8 cellular contexts compared by ENCODE assay signal in genomic region chr16:89216315-89217137, GRCh38. TPM values are rescaled to one million over a fixed set of nuclear protein-coding genes. Genes with fewer than 3 reads are reported as not detected.
DNase-seq lines count a peak whose midpoint lies in the region; ATAC-seq and TF ChIP-seq lines count a peak whose summit lies in the region.

No MANE protein-coding gene starts in this region.

- DNase-seq in DMS153 treated with DMSO at 0.1 percent for 48 hours (lab: John Stamatoyannopoulos, UW; ENCODE audit: unreplicated experiment) (peak; percentile 33), HT1080 (ENCODE audit: low read depth) (peak; percentile 69), esophagus squamous epithelium (lab: John Stamatoyannopoulos, UW) (no peak)
- DNase-seq in activated T-cell treated with anti-CD3 and anti-CD28 coated beads, Interleukin-2, amount 50 U/mL, for 72 hours: peak; percentile 80 to 84
- peak; percentile 71 to 75 for DNase-seq in stimulated activated CD8-positive, alpha-beta memory T cell treated with anti-CD3 and anti-CD28 coated beads, Interleukin-4, amount 100 ng/mL, for 4 hours (ENCODE audit: low read depth in 2 of 2, low spot score in 1 of 2)

- H3K4me1 ChIP-seq in esophagus squamous epithelium (peaks cover 13 to 38% (median 21%) of the 10 kb centered on the region in 3 donors), muscle layer of duodenum (ENCODE audit: control insufficient read depth in 1 of 2, insufficient read depth in 2 of 2, low read length in 2 of 2) (peaks cover 0 to 14% of the 10 kb centered on the region in 2 donors)

- H3K9me3 ChIP-seq in esophagus squamous epithelium (no peaks in the 10 kb centered on the region), muscle layer of duodenum (ENCODE audit: control insufficient read depth in 1 of 2, low read length in 2 of 2) (no peaks in the 10 kb centered on the region)

- TF ChIP-seq CTCF in esophagus squamous epithelium (IDR thresholded peaks at IDR 0.05): peak; percentile 55 to 83 (median 76)

- H3K9me3 Mint-ChIP-seq in activated T-cell treated with anti-CD3 and anti-CD28 coated beads, Interleukin-2, amount 50 U/mL, for 72 hours: no peaks in the 10 kb centered on the region

- peaks cover 32% of the 10 kb centered on the region for H3K4me1 Mint-ChIP-seq in activated T-cell treated with anti-CD3 and anti-CD28 coated beads, Interleukin-2, amount 50 U/mL, for 72 hours (ENCODE audit: low read depth)

- H3K4me3 Mint-ChIP-seq in activated T-cell treated with anti-CD3 and anti-CD28 coated beads, Interleukin-2, amount 50 U/mL, for 72 hours: peak overlapping the region; percentile 87 to 98

- H3K27me3 Mint-ChIP-seq in activated T-cell treated with anti-CD3 and anti-CD28 coated beads, Interleukin-2, amount 50 U/mL, for 72 hours (ENCODE audit: low read depth): no peaks in the 10 kb centered on the region

- peak; percentile 66 to 70 for ATAC-seq in activated T-cell treated with anti-CD3 and anti-CD28 coated beads, Interleukin-2, amount 50 U/mL, for 72 hours (replicated peaks in 1 of 2)
- ATAC-seq in HG03460 (IDR thresholded peaks at IDR 0.05; ENCODE audit: unreplicated experiment): no peak

- H3K27me3 ChIP-seq in esophagus squamous epithelium: no peaks in the 10 kb centered on the region
- no peaks in the 10 kb centered on the region for H3K27me3 ChIP-seq in muscle layer of duodenum (ENCODE audit: low read depth, low read length)

- H3K27ac Mint-ChIP-seq in activated T-cell treated with anti-CD3 and anti-CD28 coated beads, Interleukin-2, amount 50 U/mL, for 72 hours: peak overlapping the region; percentile 98

- H3K36me3 Mint-ChIP-seq in activated T-cell treated with anti-CD3 and anti-CD28 coated beads, Interleukin-2, amount 50 U/mL, for 72 hours (ENCODE audit: insufficient read depth in 2 of 2): peaks cover 0 to under 1% of the 10 kb centered on the region in 2 donors

- H3K4me3 ChIP-seq in esophagus squamous epithelium: peak overlapping the region; percentile 66 to 85 (median 78)
- H3K4me3 ChIP-seq in muscle layer of duodenum (ENCODE audit: low read depth in 1 of 2, low read length in 2 of 2): peak overlapping the region; percentile 90 to 97

- intact Hi-C loops in esophagus squamous epithelium (cut with DNase I): loop anchor here (5.0 kb wide), 1 partner anchor 389 kb away; no protein-coding TSS in a partner anchor

- H3K27ac ChIP-seq in esophagus squamous epithelium (peak overlapping the region; percentile 96 to 99 (median 97)), muscle layer of duodenum (ENCODE audit: low read length) (peak overlapping the region; percentile 95)

- TF ChIP-seq POLR2A in esophagus squamous epithelium (IDR thresholded peaks at IDR 0.05): no peak

- WGBS in esophagus squamous epithelium, 2 donors: 1 to 2% methylated on average over 25 of the region's 25 CpGs

- H3K36me3 ChIP-seq in esophagus squamous epithelium (peaks cover 0 to 13% (median 5%) of the 10 kb centered on the region in 3 donors), muscle layer of duodenum (ENCODE audit: control insufficient read depth in 1 of 2, insufficient read depth in 2 of 2, low read length in 2 of 2) (peaks cover 13 to 16% of the 10 kb centered on the region in 2 donors)

TF ChIP-seq in PFSK-1, 5 proteins besides CTCF, POLR2A, EP300 and RAD21:
- no peak for TF ChIP-seq REST (IDR thresholded peaks at IDR 0.05; ENCODE audit: insufficient read depth in 1 of 2, low read depth in 2 of 2, low read length in 2 of 2)
- peak; percentile 98; the same call in 1 of the 2 replicates for TF ChIP-seq SIN3A (IDR thresholded peaks at IDR 0.05; ENCODE audit: borderline replicate concordance, insufficient read depth, low read length)

RNA-seq across cellular contexts. Expression of gene ZNF778, which starts 1.0 kb away (rescaled TPM):
- total RNA-seq in HT1080 (2014; rRNA removed; shearing (Covaris generic)): 8.7 and 23.8 TPM in 2 replicates
- polyA plus RNA-seq in HT1080 (2015; cell fraction: cytosol; rRNA removed): 4.7 and 5.4 TPM in 2 replicates
- 8.4 and 9.4 TPM in 2 replicates for polyA plus RNA-seq in HT1080 (2015; cell fraction: nucleus; rRNA removed)
- polyA plus RNA-seq in PFSK-1 (2012; ENCODE audit: insufficient read length, low read depth): 3.9 TPM
- total RNA-seq in activated T-cell treated with anti-CD3 and anti-CD28 coated beads, Interleukin-2, amount 50 U/mL, for 72 hours: 10 to 100 TPM in 1 of 2 donors, 1 to 10 TPM in 1; 7.2 to 10.9 TPM
- 10 to 100 TPM in 1 of 4 donors, 1 to 10 TPM in 3; 3.4 to 10.7 (median 6.5) TPM for total RNA-seq in esophagus squamous epithelium

RNA-seq across cellular contexts. Expression of gene SLC22A31, which starts 16.2 kb away (rescaled TPM):
- total RNA-seq in HT1080 (2014; rRNA removed; shearing (Covaris generic)): not detected in 2 replicates
- not detected in 2 replicates for polyA plus RNA-seq in HT1080 (2015; cell fraction: cytosol; rRNA removed)
- polyA plus RNA-seq in HT1080 (2015; cell fraction: nucleus; rRNA removed): 0.06 TPM in 1 of 2 replicates, not detected in the other
- 0.29 TPM for polyA plus RNA-seq in PFSK-1 (2012; ENCODE audit: insufficient read length, low read depth)
- total RNA-seq in activated T-cell treated with anti-CD3 and anti-CD28 coated beads, Interleukin-2, amount 50 U/mL, for 72 hours: 1 to 10 TPM; 1.3 to 1.6 TPM
- total RNA-seq in esophagus squamous epithelium: not detected

RNA-seq across cellular contexts. Expression of gene CDH15, which starts 45.0 kb away (rescaled TPM):
- total RNA-seq in HT1080 (2014; rRNA removed; shearing (Covaris generic)): not detected in 2 replicates
- polyA plus RNA-seq in HT1080 (2015; cell fraction: cytosol; rRNA removed): not detected in 2 replicates
- 0.11 and 0.15 TPM in 2 replicates for polyA plus RNA-seq in HT1080 (2015; cell fraction: nucleus; rRNA removed)
- polyA plus RNA-seq in PFSK-1 (2012; ENCODE audit: insufficient read length, low read depth): 0.39 TPM
- total RNA-seq in activated T-cell treated with anti-CD3 and anti-CD28 coated beads, Interleukin-2, amount 50 U/mL, for 72 hours: not detected
- total RNA-seq in esophagus squamous epithelium: not detected
